8 cellular contexts compared by ENCODE assay signal in genomic region chr4:48779095-48779997, GRCh38. TPM values are rescaled to one million over a fixed set of nuclear protein-coding genes. Genes with fewer than 3 reads are reported as not detected.
DNase-seq lines count a peak whose midpoint lies in the region; TF ChIP-seq lines count a peak whose summit lies in the region.

No MANE protein-coding gene starts in this region.

- H3K4me3 ChIP-seq in LNCaP clone FGC (ENCODE audit: low read depth, low read length) (peak overlapping the region; percentile 87), kidney epithelial cell (ENCODE audit: low read depth, low read length) (peak overlapping the region; percentile 81)

- DNase-seq in DMS 273 (lab: John Stamatoyannopoulos, UW; ENCODE audit: unreplicated experiment) (peak; percentile 81), DMS 273 treated with DMSO at 0.1 percent for 48 hours (lab: John Stamatoyannopoulos, UW) (no peak), H4 (ENCODE audit: low spot score) (peak; percentile 37), LNCaP clone FGC (ENCODE audit: low read depth) (no peak), kidney epithelial cell (ENCODE audit: low read depth) (no peak)
- DNase-seq in activated CD4-positive, CD25-positive, alpha-beta regulatory T cell (lab: John Stamatoyannopoulos, UW): peak; percentile 24 to 57 (median 43)
- peak; percentile 76 for DNase-seq in central memory CD4-positive, alpha-beta T cell
- DNase-seq in stimulated activated CD4-positive, alpha-beta T cell treated with anti-CD3 and anti-CD28 coated beads, Interleukin-15, amount 100 ng/mL, for 24 hours: peak; percentile 74

- H3K36me3 ChIP-seq in kidney epithelial cell (ENCODE audit: control insufficient read depth, insufficient read depth, low read length): no peaks in the 10 kb centered on the region

- TF ChIP-seq CTCF in LNCaP clone FGC (IDR thresholded peaks at IDR 0.05; ENCODE audit: control insufficient read depth, extremely low read depth, insufficient read depth): peak; percentile 58
- TF ChIP-seq CTCF in kidney epithelial cell (IDR thresholded peaks at IDR 0.05; ENCODE audit: insufficient read depth, low read length, poor library complexity, severe bottlenecking): no peak

- H3K27me3 ChIP-seq in kidney epithelial cell (ENCODE audit: control insufficient read depth, insufficient read depth, low read length): no peaks in the 10 kb centered on the region

RNA-seq across cellular contexts. Expression of gene FRYL, which starts 0.7 kb away (rescaled TPM):
- total RNA-seq in H4 (2014; rRNA removed; shearing (Covaris generic)): 32.7 and 36.2 TPM in 2 replicates
- total RNA-seq in kidney epithelial cell: 31.7 and 35.0 TPM in 2 replicates

RNA-seq across cellular contexts. Expression of gene OCIAD1, which starts 51.5 kb away (rescaled TPM):
- 212 and 281 TPM in 2 replicates for total RNA-seq in H4 (2014; rRNA removed; shearing (Covaris generic))
- total RNA-seq in kidney epithelial cell: 154 and 166 TPM in 2 replicates

Comparison
In these comparisons a context has a peak if more than half of its experiments do, and no peak if none do; other contexts are left out.
1. DNase-seq: peak in DMS 273 (single experiment), H4 (single experiment), activated CD4-positive, CD25-positive, alpha-beta regulatory T cell (4 of 4), central memory CD4-positive, alpha-beta T cell (single experiment) and stimulated activated CD4-positive, alpha-beta T cell treated with anti-CD3 and anti-CD28 coated beads, Interleukin-15, amount 100 ng/mL, for 24 hours (single experiment); none in DMS 273 treated with DMSO at 0.1 percent for 48 hours (single experiment), LNCaP clone FGC (single experiment) and kidney epithelial cell (single experiment).